In the genomic region with DNA sequence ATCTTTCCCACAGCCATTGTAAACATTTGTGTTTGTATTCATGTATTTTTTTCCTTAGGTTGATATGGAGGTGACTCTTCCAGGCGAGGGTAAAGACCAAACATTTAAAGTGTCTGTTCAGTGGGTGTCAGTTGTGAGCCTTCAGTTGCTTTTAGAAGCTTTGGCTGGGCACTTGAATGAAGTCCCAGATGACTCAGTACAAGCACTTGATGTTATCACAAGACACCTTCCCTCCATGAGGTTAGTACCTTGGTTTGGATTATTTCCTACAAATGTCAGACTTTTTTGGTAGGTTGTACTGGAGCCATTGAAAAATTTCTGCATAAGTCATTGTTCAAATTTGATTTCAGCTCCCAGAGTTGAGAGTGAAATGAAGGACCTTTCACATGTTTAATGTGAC, we compare ENCODE assay signal across 19 cellular contexts. TPM values are rescaled to one million over a fixed set of nuclear protein-coding genes. Genes with fewer than 3 reads are reported as not detected.
DNase-seq lines count a peak whose midpoint lies in the region; ATAC-seq and TF ChIP-seq lines count a peak whose summit lies in the region.
"Had no signal": no experiment of that assay in that cellular context is flagged by ENCODE, and none has a peak within 500 bp of the region (broad histone marks: within the 10 kb centered on the region; RNA-seq: fewer than 3 reads in every experiment).

No MANE protein-coding gene starts in this region.

- H3K27ac Mint-ChIP-seq in activated T-cell treated with anti-CD3 and anti-CD28 coated beads, Interleukin-2, amount 50 U/mL, for 24 hours = peak overlapping the region; percentile 14
- H3K27ac Mint-ChIP-seq: B cell; CD4-positive, CD25-positive, alpha-beta regulatory T cell; CD8-positive, alpha-beta T cell had no signal

- no peaks in the 10 kb centered on the region for H3K27me3 Mint-ChIP-seq in activated T-cell treated with anti-CD3 and anti-CD28 coated beads, Interleukin-2, amount 50 U/mL, for 24 hours
- H3K27me3 Mint-ChIP-seq: B cell; CD4-positive, CD25-positive, alpha-beta regulatory T cell had no signal

- H2AFZ ChIP-seq in GM23248 = no peak overlapping the region

- peaks cover 7% of the 10 kb centered on the region for H3K79me2 ChIP-seq in GM23248 (ENCODE audit: insufficient read depth)

- TF ChIP-seq CTCF in 22Rv1 (IDR thresholded peaks at IDR 0.05) = no peak
- TF ChIP-seq CTCF in left lung (IDR thresholded peaks at IDR 0.05) = no peak

- H3K9me2 ChIP-seq in GM23248 (ENCODE audit: insufficient read depth) = no peaks in the 10 kb centered on the region

- no peak overlapping the region for H3K4me2 ChIP-seq in GM23248 (ENCODE audit: unreplicated experiment)
- H3K4me2 ChIP-seq: BLaER1 had no signal

- H3K27ac ChIP-seq in 22Rv1 (peak overlapping the region; percentile 29; the same call in 1 of the 2 replicates), GM23248 (no peak overlapping the region), left lung (no peak overlapping the region)
- H3K27ac ChIP-seq: BLaER1, C4-2B had no signal

- H3K27me3 ChIP-seq in GM23248 (replicated peaks; ENCODE audit: insufficient read depth) (no peaks in the 10 kb centered on the region), left lung (no peaks in the 10 kb centered on the region)
- H3K27me3 ChIP-seq: BLaER1 had no signal

- intact Hi-C loops in left lung (cut with DNase I) = no loop called here

- H3F3A ChIP-seq in GM23248 (ENCODE audit: insufficient read depth) = no peaks in the 10 kb centered on the region

- H3K4me3 ChIP-seq in GM23248 = no peak overlapping the region
- H3K4me3 ChIP-seq in left lung = no peak overlapping the region
- H3K4me3 ChIP-seq: BLaER1 had no signal

- no peak for DNase-seq in activated T-cell treated with anti-CD3 and anti-CD28 coated beads, Interleukin-2, amount 50 U/mL, for 24 hours
- DNase-seq in activated T-cell treated with anti-CD3 and anti-CD28 coated beads, Interleukin-2, amount 50 U/mL, for 48 hours = no peak
- peak; percentile 7 for DNase-seq in GM23248
- DNase-seq in left lung = no peak
- DNase-seq in nucleus accumbens (lab: John Stamatoyannopoulos, UW) = no peak
- DNase-seq in activated CD8-positive, alpha-beta memory T cell treated with anti-CD3 and anti-CD28 coated beads, Interleukin-2, amount 50 U/mL, for 4 hours = no peak
- DNase-seq: Caco-2; CD4-positive, CD25-positive, alpha-beta regulatory T cell; CD8-positive, alpha-beta T cell; DMS153; DMS79 treated with DMSO at 0.1 percent for 48 hours; GF-D8; H7; HCEC 1CT had no signal

- H3K9me3 ChIP-seq in GM23248 (ENCODE audit: low read depth) (no peaks in the 10 kb centered on the region), left lung (no peaks in the 10 kb centered on the region)
- H3K9me3 ChIP-seq: BLaER1, Caco-2 had no signal

- WGBS in GM23248 (ENCODE audit: low coverage in 1 of 2, low lambda C conversion rate in 2 of 2, missing lambda C conversion rate in 2 of 2), 2 experiments = 91 to 93% methylated on average over 1 of the region's 1 CpG

- no peaks in the 10 kb centered on the region for H3K4me1 ChIP-seq in GM23248 (ENCODE audit: insufficient read depth)
- peaks cover 0 to under 1% of the 10 kb centered on the region in 2 donors for H3K4me1 ChIP-seq in left lung
- H3K4me1 ChIP-seq: BLaER1, Caco-2 had no signal

- H3K36me3 ChIP-seq in GM23248 (ENCODE audit: low read depth) (peaks cover 39% of the 10 kb centered on the region; the same call in 1 of the 2 replicates), left lung (peaks cover 0 to 73% of the 10 kb centered on the region in 2 donors)

- in situ Hi-C loops in GM23248 (cut with MboI) = no loop called here

- H3K36me3 Mint-ChIP-seq in activated T-cell treated with anti-CD3 and anti-CD28 coated beads, Interleukin-2, amount 50 U/mL, for 24 hours (ENCODE audit: low read depth) = peaks cover 29% of the 10 kb centered on the region

- no peak overlapping the region for H3K4me3 Mint-ChIP-seq in activated T-cell treated with anti-CD3 and anti-CD28 coated beads, Interleukin-2, amount 50 U/mL, for 24 hours
- H3K4me3 Mint-ChIP-seq: B cell; CD4-positive, CD25-positive, alpha-beta regulatory T cell; CD8-positive, alpha-beta T cell had no signal

- H3K9me3 Mint-ChIP-seq in activated T-cell treated with anti-CD3 and anti-CD28 coated beads, Interleukin-2, amount 50 U/mL, for 24 hours = no peaks in the 10 kb centered on the region
- H3K9me3 Mint-ChIP-seq: CD4-positive, CD25-positive, alpha-beta regulatory T cell; CD8-positive, alpha-beta T cell had no signal

- no peaks in the 10 kb centered on the region for H3K4me1 Mint-ChIP-seq in activated T-cell treated with anti-CD3 and anti-CD28 coated beads, Interleukin-2, amount 50 U/mL, for 24 hours (ENCODE audit: low read depth)
- H3K4me1 Mint-ChIP-seq: B cell had no signal

- H4K20me1 ChIP-seq in GM23248 (ENCODE audit: insufficient read depth) = no peaks in the 10 kb centered on the region

- ATAC-seq in left lung (peak; percentile 26), GM18520 (IDR thresholded peaks at IDR 0.05; ENCODE audit: unreplicated experiment) (no peak)
- ATAC-seq: CD8-positive, alpha-beta T cell had no signal

- H3K9ac ChIP-seq in GM23248 = no peak overlapping the region
- H3K9ac ChIP-seq: BLaER1 had no signal

RNA-seq across cellular contexts. Expression of gene AGO4, which starts 17.4 kb away (rescaled TPM):
- total RNA-seq in GM23248 (2014; rRNA removed; shearing (Covaris generic)) = 6.4 and 6.8 TPM in 2 replicates
- 2.2 and 4.4 TPM in 2 replicates for polyA plus RNA-seq in GM23248 (2016; fragmentation: Nextera tagmentation; extraction: Ambion mirVana)
- total RNA-seq in left lung = 10 to 100 TPM; 16.9 to 23.6 TPM

RNA-seq across cellular contexts. Expression of gene CLSPN, which starts 55.5 kb away (rescaled TPM):
- total RNA-seq in GM23248 (2014; rRNA removed; shearing (Covaris generic)) = 4.4 and 10.8 TPM in 2 replicates
- polyA plus RNA-seq in GM23248 (2016; fragmentation: Nextera tagmentation; extraction: Ambion mirVana) = 4.3 and 4.4 TPM in 2 replicates
- total RNA-seq in left lung = 10 to 100 TPM in 1 of 2 donors, 1 to 10 TPM in 1; 9.1 to 10.6 TPM

RNA-seq across cellular contexts. Expression of gene AGO1, which starts 57.8 kb away (rescaled TPM):
- total RNA-seq in GM23248 (2014; rRNA removed; shearing (Covaris generic)) = 11.0 and 13.8 TPM in 2 replicates
- 5.5 and 6.1 TPM in 2 replicates for polyA plus RNA-seq in GM23248 (2016; fragmentation: Nextera tagmentation; extraction: Ambion mirVana)
- total RNA-seq in left lung = 10 to 100 TPM; 24.3 to 29.7 TPM
